1 cellular context compared by ENCODE assay signal in genomic region chr6:32168807-32169206, GRCh38.
TF ChIP-seq lines count a peak whose summit lies in the region.

No MANE protein-coding gene starts in this region.

TF ChIP-seq in K562, 482 proteins besides CTCF, POLR2A, EP300 and RAD21 (continued from another document and continues in another):
- TF ChIP-seq ZMIZ1 (IDR thresholded peaks at IDR 0.05; ENCODE audit: low read depth in 2 of 2, low read length in 2 of 2) = no peak
- no peak for TF ChIP-seq HNRNPH1 (optimal IDR thresholded peaks at IDR 0.05; ENCODE audit: low read depth, low read length)
- 0 out of 2 replicates have a peak, but pooled peaks have one; percentile 5 for TF ChIP-seq JUNB (CRISPR knock-in tag; conservative IDR thresholded peaks at IDR 0.05)
- TF ChIP-seq ID3 (CRISPR knock-in tag; IDR thresholded peaks at IDR 0.05) = no peak
- no peak for TF ChIP-seq ID3 (tag; IDR thresholded peaks at IDR 0.05)
- TF ChIP-seq RBM17 (IDR thresholded peaks at IDR 0.05; ENCODE audit: borderline replicate concordance, low read depth, low read length) = no peak
- no peak for TF ChIP-seq ZNF175 (CRISPR knock-in tag; IDR thresholded peaks at IDR 0.05; ENCODE audit: low read depth)
- TF ChIP-seq ZNF277 (CRISPR knock-in tag; IDR thresholded peaks at IDR 0.05; ENCODE audit: borderline replicate concordance) = no peak
- no peak for TF ChIP-seq CGGBP1 (CRISPR knock-in tag; IDR thresholded peaks at IDR 0.05)
- no peak for TF ChIP-seq MITF (IDR thresholded peaks at IDR 0.05)
- TF ChIP-seq ATF2 (CRISPR knock-in tag; IDR thresholded peaks at IDR 0.05) = no peak
- TF ChIP-seq SMARCB1 (IDR thresholded peaks at IDR 0.05; ENCODE audit: insufficient read length, low read depth) = no peak
- TF ChIP-seq PURB (CRISPR knock-in tag; IDR thresholded peaks at IDR 0.05; ENCODE audit: low read depth) = no peak
- no peak for TF ChIP-seq E2F3 (CRISPR knock-in tag; IDR thresholded peaks at IDR 0.05)
- TF ChIP-seq BMI1 (IDR thresholded peaks at IDR 0.05; ENCODE audit: low read length) = no peak
- no peak for TF ChIP-seq EP400 (IDR thresholded peaks at IDR 0.05)
- no peak for TF ChIP-seq GTF2B (IDR thresholded peaks at IDR 0.05; ENCODE audit: extremely low read depth, insufficient read length)
- no peak for TF ChIP-seq CREB3 (tag; conservative IDR thresholded peaks at IDR 0.05; ENCODE audit: low read depth)
- TF ChIP-seq NFATC3 (IDR thresholded peaks at IDR 0.05) = no peak
- TF ChIP-seq POLR3G (IDR thresholded peaks at IDR 0.05; ENCODE audit: extremely low read depth, insufficient read length, insufficient replicate concordance) = no peak
- TF ChIP-seq ZNF280A (IDR thresholded peaks at IDR 0.05; ENCODE audit: low read depth, partially characterized antibody) = no peak
- peak; percentile 34 for TF ChIP-seq TCF3 (CRISPR knock-in tag; IDR thresholded peaks at IDR 0.05)
- TF ChIP-seq XRCC3 (IDR thresholded peaks at IDR 0.05) = no peak
- no peak for TF ChIP-seq FOXJ2 (tag; IDR thresholded peaks at IDR 0.05)
- no peak for TF ChIP-seq MCM5 (IDR thresholded peaks at IDR 0.05; ENCODE audit: low read depth)
- TF ChIP-seq PKNOX1 (IDR thresholded peaks at IDR 0.05) = no peak; the same call in 1 of the 2 replicates
- peak; percentile 77; the same call in 1 of the 2 replicates for TF ChIP-seq SMARCE1 (IDR thresholded peaks at IDR 0.05)
- no peak for TF ChIP-seq FOXJ3 (CRISPR knock-in tag; IDR thresholded peaks at IDR 0.05)
- TF ChIP-seq ZNF263 (CRISPR knock-in tag; IDR thresholded peaks at IDR 0.05; ENCODE audit: borderline replicate concordance) = no peak
- TF ChIP-seq BRF1 (IDR thresholded peaks at IDR 0.05; ENCODE audit: borderline replicate concordance, extremely low read depth, insufficient read length) = no peak
- no peak for TF ChIP-seq ZC3H4 (CRISPR knock-in tag; IDR thresholded peaks at IDR 0.05; ENCODE audit: borderline replicate concordance)
- TF ChIP-seq MAFK (IDR thresholded peaks at IDR 0.05; ENCODE audit: low read length) = no peak
- TF ChIP-seq ZNF511 (CRISPR knock-in tag; IDR thresholded peaks at IDR 0.05) = 0 out of 2 replicates have a peak, but pooled peaks have one; percentile 5
- TF ChIP-seq GMEB1 (CRISPR knock-in tag; IDR thresholded peaks at IDR 0.05) = no peak
- no peak for TF ChIP-seq HINFP (tag; conservative IDR thresholded peaks at IDR 0.05; ENCODE audit: low read depth)
- TF ChIP-seq ARID2 (IDR thresholded peaks at IDR 0.05) = no peak
- TF ChIP-seq KDM1A (IDR thresholded peaks at IDR 0.05) = peak; percentile 19 to 55; a peak in 1 of 4 replicates
- 0 out of 2 replicates have a peak, but pooled peaks have one; percentile 51 for TF ChIP-seq HBP1 (CRISPR knock-in tag; IDR thresholded peaks at IDR 0.05)
- 0 out of 2 replicates have a peak, but pooled peaks have one; percentile 39 for TF ChIP-seq CTBP1 (IDR thresholded peaks at IDR 0.05; ENCODE audit: borderline replicate concordance)
- no peak for TF ChIP-seq SRSF1 (IDR thresholded peaks at IDR 0.05; ENCODE audit: low read depth, low read length)
- no peak for TF ChIP-seq TGIF2 (CRISPR knock-in tag; IDR thresholded peaks at IDR 0.05)
- TF ChIP-seq MTA3 (IDR thresholded peaks at IDR 0.05; ENCODE audit: borderline replicate concordance) = 0 out of 2 replicates have a peak, but pooled peaks have one; percentile 20
- no peak for TF ChIP-seq EWSR1 (IDR thresholded peaks at IDR 0.05; ENCODE audit: borderline replicate concordance, low read depth, partially characterized antibody)
- no peak for TF ChIP-seq SRSF9 (IDR thresholded peaks at IDR 0.05; ENCODE audit: borderline replicate concordance, low read depth, low read length)
- no peak for TF ChIP-seq MEF2D (tag; conservative IDR thresholded peaks at IDR 0.05; ENCODE audit: low read depth)
- TF ChIP-seq KHSRP (IDR thresholded peaks at IDR 0.05) = no peak
- no peak; the same call in 1 of the 2 replicates for TF ChIP-seq MAFG (tag; conservative IDR thresholded peaks at IDR 0.05)
